ENCODE assay signal across 24 cellular contexts in the genomic region with DNA sequence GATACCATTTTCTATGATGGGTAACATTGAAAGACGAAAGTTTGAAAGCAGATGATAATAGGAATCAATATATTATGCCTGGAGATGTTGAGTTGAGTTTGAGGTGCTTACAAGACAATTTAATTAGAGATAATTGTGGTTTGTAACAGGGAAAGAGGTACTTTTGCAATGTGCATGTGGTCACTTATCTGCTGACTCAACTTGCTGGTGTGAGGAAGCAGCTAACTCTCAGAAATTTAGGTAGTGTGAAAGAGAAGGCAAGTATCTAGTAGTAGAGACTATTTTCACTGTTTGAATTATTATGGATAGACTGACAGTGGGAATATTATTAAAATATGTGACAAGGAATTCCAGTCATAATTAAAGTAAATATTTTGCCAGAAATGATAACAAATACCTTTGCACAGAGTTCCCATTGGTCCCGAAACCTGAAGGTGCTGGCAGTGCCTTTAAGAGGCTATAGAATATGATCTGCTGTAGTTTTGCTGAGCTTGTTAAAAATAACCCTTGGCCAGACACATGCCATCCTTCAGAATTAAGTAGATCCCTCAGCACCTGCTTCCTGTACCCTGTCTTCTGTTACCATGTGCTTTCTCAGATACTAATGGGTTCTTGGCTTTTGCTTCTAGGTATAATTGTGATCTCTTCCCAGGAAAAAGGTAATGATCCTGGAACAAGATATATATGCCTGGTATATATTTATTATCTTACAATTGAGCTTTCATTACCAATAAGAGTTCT.
"Had no signal": no experiment of that assay in that cellular context is flagged by ENCODE, and none has a peak within 500 bp of the region (broad histone marks: within the 10 kb centered on the region; RNA-seq: fewer than 3 reads in every experiment).

No MANE protein-coding gene starts in this region.

- H3K27me3 ChIP-seq: body of pancreas, neutrophil, suprapubic skin, tibial nerve had no signal

- DNase-seq: activated B cell treated with CpG ODN at 0.5 μM for 24 hours; activated CD4-positive, alpha-beta T cell treated with anti-CD3 and anti-CD28 coated beads, Interleukin-2, amount 50 U/mL, for 1 hour; activated CD8-positive, alpha-beta T cell treated with anti-CD3 and anti-CD28 coated beads for 36 hours; activated naive CD4-positive, alpha-beta T cell; activated T-cell treated with anti-CD3 and anti-CD28 coated beads, Interleukin-2, amount 50 U/mL, for 4 hours; aorta; body of pancreas; cortex of kidney; effector memory CD8-positive, alpha-beta T cell; head of caudate nucleus; hippocampal formation; left colon; naive B cell; nephron progenitor cell; stimulated activated CD4-positive, alpha-beta T cell treated with anti-CD3 and anti-CD28 coated beads, Interleukin-15, amount 100 ng/mL, for 24 hours; stimulated activated naive CD4-positive, alpha-beta T cell; T-helper 2 cell had no signal

- H3K9me3 ChIP-seq: body of pancreas, neutrophil, tibial nerve had no signal

- H3K27ac ChIP-seq: body of pancreas, neutrophil, suprapubic skin, tibial nerve had no signal

- H3K27ac Mint-ChIP-seq: activated B cell treated with CpG ODN at 0.5 μM for 24 hours; activated CD8-positive, alpha-beta T cell treated with anti-CD3 and anti-CD28 coated beads for 36 hours; activated naive CD8-positive, alpha-beta T cell; activated T-helper 2 cell treated with anti-CD3 and anti-CD28 coated beads, Interferon-gamma antibody, Interleukin-2, Interleukin-4, amounts not matched to agents 10 μg/mL and 5 μg/mL and 100 μg/mL, durations not matched to agents 14 hours and 24 hours and 36 hours; effector memory CD8-positive, alpha-beta T cell; mesothelial cell of epicardium; naive B cell; nephron progenitor cell had no signal

- H3K4me2 ChIP-seq: smooth muscle cell had no signal

- H3K4me1 ChIP-seq: body of pancreas, suprapubic skin, tibial nerve had no signal

- H3K9me3 Mint-ChIP-seq: activated B cell treated with CpG ODN at 0.5 μM for 24 hours, mesothelial cell of epicardium, nephron progenitor cell had no signal

- H3K4me3 Mint-ChIP-seq: activated B cell treated with CpG ODN at 0.5 μM for 24 hours; activated CD8-positive, alpha-beta T cell treated with anti-CD3 and anti-CD28 coated beads for 36 hours; activated naive CD8-positive, alpha-beta T cell; activated T-cell treated with anti-CD3 and anti-CD28 coated beads, Interleukin-2, amount 50 U/mL, for 4 hours; effector memory CD8-positive, alpha-beta T cell; mesothelial cell of epicardium; naive B cell; nephron progenitor cell had no signal

- H3K27me3 Mint-ChIP-seq: activated B cell treated with CpG ODN at 0.5 μM for 24 hours; activated CD8-positive, alpha-beta T cell treated with anti-CD3 and anti-CD28 coated beads for 36 hours; activated naive CD8-positive, alpha-beta T cell; effector memory CD8-positive, alpha-beta T cell; naive B cell had no signal

- H3K36me3 ChIP-seq: neutrophil, suprapubic skin, tibial nerve had no signal

- H3K4me1 Mint-ChIP-seq: activated B cell treated with CpG ODN at 0.5 μM for 24 hours, naive B cell, nephron progenitor cell had no signal

- H3K4me3 ChIP-seq: body of pancreas, smooth muscle cell, suprapubic skin, tibial nerve had no signal

- ATAC-seq: activated CD8-positive, alpha-beta T cell treated with anti-CD3 and anti-CD28 coated beads for 36 hours; activated T-cell treated with anti-CD3 and anti-CD28 coated beads, Interleukin-2, amount 50 U/mL, for 4 hours; body of pancreas; effector memory CD8-positive, alpha-beta T cell; left colon had no signal

- H3K36me3 Mint-ChIP-seq: activated naive CD8-positive, alpha-beta T cell; mesothelial cell of epicardium; naive B cell had no signal
